ENCODE assay signal across 1 cellular context in genomic region chr20:7882076-7882475, GRCh38.
TF ChIP-seq lines count a peak whose summit lies in the region.

No MANE protein-coding gene starts in this region.

TF ChIP-seq in K562, 482 proteins besides CTCF, POLR2A, EP300 and RAD21 (continued from another document):
- TF ChIP-seq TSHZ1 (CRISPR knock-in tag; IDR thresholded peaks at IDR 0.05) (no peak), SMARCA4 (IDR thresholded peaks at IDR 0.05) (no peak), RFX7 (CRISPR knock-in tag; IDR thresholded peaks at IDR 0.05) (no peak)
TF ChIP-seq in K562: peak in this region for 2.
